ENCODE assay signal across 8 cellular contexts in the genomic region with DNA sequence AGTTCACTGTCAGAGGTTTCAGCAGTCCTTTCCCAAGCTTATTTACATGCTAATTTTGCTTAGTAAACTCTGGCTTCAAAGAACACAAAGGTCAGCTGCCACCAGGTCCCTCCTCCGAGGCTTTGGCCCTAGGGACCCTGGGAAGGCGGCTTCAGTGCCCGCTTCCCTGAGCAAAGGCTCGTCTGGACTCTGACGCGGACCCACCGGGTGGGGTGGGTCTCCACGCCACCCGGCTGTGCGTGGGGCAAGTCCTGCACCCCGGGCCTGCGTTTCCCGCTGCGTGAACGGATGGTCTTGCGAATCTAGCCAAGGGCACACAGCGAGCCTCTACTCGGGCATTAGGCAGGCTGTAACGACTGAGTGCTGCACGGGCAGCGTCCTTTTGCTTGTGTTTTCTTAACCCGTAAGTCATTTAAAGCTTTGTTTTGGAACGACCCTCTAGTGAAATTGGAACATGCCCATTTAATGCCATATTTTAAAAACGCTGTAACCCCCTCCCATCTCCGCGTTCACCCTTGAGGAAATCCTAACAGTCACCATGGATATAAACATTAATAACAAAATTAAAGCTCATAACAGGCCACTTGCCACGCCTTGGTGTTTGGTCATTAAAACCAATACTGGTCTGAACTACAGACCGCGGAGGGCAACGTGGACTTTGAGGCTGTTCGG. TPM values are rescaled to one million over a fixed set of nuclear protein-coding genes. Genes with fewer than 3 reads are reported as not detected.
DNase-seq lines count a peak whose midpoint lies in the region; ATAC-seq and TF ChIP-seq lines count a peak whose summit lies in the region.

No MANE protein-coding gene starts in this region.

- H3K4me3 ChIP-seq in Caco-2 (ENCODE audit: low read depth, low read length), result peak overlapping the region; percentile 78
- H3K4me3 ChIP-seq in mucosa of stomach (ENCODE audit: low read length), result peak overlapping the region; percentile 22

- CTCF ChIA-PET in Caco-2 (lab: Charles Lee), result interaction anchor here (1.7 kb wide), 1 partner anchor 42 kb away, joined by 16 read pairs; no protein-coding TSS in a partner anchor

- no peaks in the 10 kb centered on the region for H3K36me3 ChIP-seq in Caco-2 (ENCODE audit: control insufficient read depth, insufficient read depth, low read length)
- H3K36me3 ChIP-seq in mucosa of stomach (ENCODE audit: control insufficient read depth, insufficient read depth, low read length), result no peaks in the 10 kb centered on the region

- peaks cover 19% of the 10 kb centered on the region for H3K36me3 Mint-ChIP-seq in Caco-2 (ENCODE audit: insufficient read depth, unreplicated experiment)

- no peaks in the 10 kb centered on the region for H3K27me3 Mint-ChIP-seq in Caco-2 (ENCODE audit: insufficient read depth, unreplicated experiment)

- no peaks in the 10 kb centered on the region for H3K4me1 Mint-ChIP-seq in Caco-2 (ENCODE audit: low read depth, unreplicated experiment)

- TF ChIP-seq CTCF in Caco-2 (IDR thresholded peaks at IDR 0.05; ENCODE audit: insufficient read depth in 1 of 2, low read depth in 1 of 2, low read length in 1 of 2, severe bottlenecking in 1 of 2, unreplicated experiment in 1 of 2), result no peak

- H3K27me3 ChIP-seq in Caco-2 (replicated peaks; ENCODE audit: control insufficient read depth, insufficient read depth, low read length), result no peaks in the 10 kb centered on the region
- H3K27me3 ChIP-seq in mucosa of stomach (ENCODE audit: control insufficient read depth, insufficient read depth, low read length), result peaks cover 31% of the 10 kb centered on the region

- no peaks in the 10 kb centered on the region for H3K4me1 ChIP-seq in Caco-2
- peaks cover 9% of the 10 kb centered on the region for H3K4me1 ChIP-seq in mucosa of stomach (ENCODE audit: control insufficient read depth, insufficient read depth, low read length)

- intact Hi-C loops in Caco-2 (cut with micrococcal nuclease; ENCODE audit: unreplicated experiment), result loop anchor here (1.0 to 10.0 kb wide), 2 partner anchors 42 to 164 kb away; no protein-coding TSS in a partner anchor

- no peak overlapping the region for H3K27ac Mint-ChIP-seq in Caco-2 (ENCODE audit: unreplicated experiment)

- peak overlapping the region; percentile 75 for H3K4me3 Mint-ChIP-seq in Caco-2 (ENCODE audit: unreplicated experiment)

- POLR2A ChIA-PET in Caco-2 (lab: Charles Lee), result no interaction called here

- DNase-seq in Caco-2, result no peak
- DNase-seq in NCI-H146 treated with DMSO at 0.1 percent for 48 hours (lab: John Stamatoyannopoulos, UW; ENCODE audit: unreplicated experiment), result peak; percentile 23
- peak; percentile 57 for DNase-seq in ecto neural progenitor cell (ENCODE audit: low spot score)
- DNase-seq in H4 (ENCODE audit: low spot score), result no peak
- no peak for DNase-seq in SKM-1 treated with dmso at 0.1 percent for 144 hours (lab: John Stamatoyannopoulos, UW; ENCODE audit: unreplicated experiment)

- H3K9me3 ChIP-seq in Caco-2, result no peaks in the 10 kb centered on the region
- H3K9me3 ChIP-seq in mucosa of stomach (ENCODE audit: control insufficient read depth, low read length), result no peaks in the 10 kb centered on the region

- H3K9me3 Mint-ChIP-seq in Caco-2 (ENCODE audit: unreplicated experiment), result no peaks in the 10 kb centered on the region

- BruUV-seq in Caco-2 (replicated peaks; lab: Mats Ljungman, UMichigan), result TSS peak; percentile 60

- ATAC-seq in HG03571 (IDR thresholded peaks at IDR 0.05; ENCODE audit: unreplicated experiment), result no peak
- ATAC-seq in GM21360 (IDR thresholded peaks at IDR 0.05; ENCODE audit: unreplicated experiment), result no peak

- H3K9ac ChIP-seq in mucosa of stomach (ENCODE audit: low read length), result peak overlapping the region; percentile 64

RNA-seq across cellular contexts. Expression of gene BNIP3, which starts 0.8 kb away (rescaled TPM):
- total RNA-seq in Caco-2 (2022), result 16.5 and 18.4 TPM in 2 replicates
- total RNA-seq in H4 (2014; rRNA removed; shearing (Covaris generic)), result 192 and 240 TPM in 2 replicates

Comparison
In these comparisons a context has a peak if more than half of its experiments do, and no peak if none do; other contexts are left out.
1. DNase-seq: peak in NCI-H146 treated with DMSO at 0.1 percent for 48 hours (single experiment) and ecto neural progenitor cell (single experiment); none in Caco-2 (0 of 2), H4 (single experiment) and SKM-1 treated with dmso at 0.1 percent for 144 hours (single experiment).